ENCODE assay signal across 35 cellular contexts in genomic region chr15:79047676-79048439, GRCh38. TPM values are rescaled to one million over a fixed set of nuclear protein-coding genes. Genes with fewer than 3 reads are reported as not detected.
"Had no signal": no experiment of that assay in that cellular context is flagged by ENCODE, and none has a peak within 500 bp of the region (broad histone marks: within the 10 kb centered on the region; RNA-seq: fewer than 3 reads in every experiment).

No MANE protein-coding gene starts in this region.

- H3K4me1 Mint-ChIP-seq: activated B cell treated with CpG ODN at 0.5 μM for 24 hours; activated naive CD8-positive, alpha-beta T cell treated with anti-CD3 and anti-CD28 coated beads for 36 hours had no signal

- H3K36me3 ChIP-seq: breast epithelium had no signal

- H3K27me3 ChIP-seq: body of pancreas, breast epithelium had no signal

- H2AFZ ChIP-seq: PC-9 had no signal

- H3K4me3 ChIP-seq: body of pancreas, breast epithelium, K562, PC-9 had no signal

- H3K27ac Mint-ChIP-seq: activated B cell treated with CpG ODN at 0.5 μM for 24 hours; activated CD4-positive, alpha-beta memory T cell treated with anti-CD3 and anti-CD28 coated beads for 36 hours; activated naive CD8-positive, alpha-beta T cell treated with anti-CD3 and anti-CD28 coated beads for 36 hours; activated T-helper 1 cell treated with anti-CD3 and anti-CD28 coated beads, Interleukin-12 subunit alpha, Interleukin-12 subunit beta, Interleukin-2, Interleukin-4 antibody, amounts not matched to agents 30 ng/mL and 10 ng/mL and 1 ng/mL, durations not matched to agents 14 hours and 24 hours and 36 hours had no signal

- H3K9me3 Mint-ChIP-seq: activated T-helper 1 cell treated with anti-CD3 and anti-CD28 coated beads, Interleukin-12 subunit alpha, Interleukin-12 subunit beta, Interleukin-2, Interleukin-4 antibody, amounts not matched to agents 30 ng/mL and 10 ng/mL and 1 ng/mL, durations not matched to agents 14 hours and 24 hours and 36 hours had no signal

- H3K36me3 Mint-ChIP-seq: activated naive CD8-positive, alpha-beta T cell treated with anti-CD3 and anti-CD28 coated beads for 36 hours had no signal

- DNase-seq: activated B cell treated with CpG ODN at 0.5 μM for 24 hours; activated CD4-positive, alpha-beta memory T cell treated with anti-CD3 and anti-CD28 coated beads for 36 hours; activated CD4-positive, alpha-beta T cell treated with anti-CD3 and anti-CD28 coated beads for 4 hours; activated CD4-positive, alpha-beta T cell treated with anti-CD3 and anti-CD28 coated beads, Interleukin-2, amount 50 U/mL, for 1 hour; activated CD4-positive, CD25-positive, alpha-beta regulatory T cell treated with anti-CD3 and anti-CD28 coated beads, Interleukin-2, amount 50 U/mL, for 72 hours; activated CD8-positive, alpha-beta memory T cell treated with anti-CD3 and anti-CD28 coated beads, Interleukin-2, amount 50 U/mL, for 4 hours; activated gamma-delta T cell treated with Interleukin-2 at 50 U/mL for 16 hours; activated naive CD4-positive, alpha-beta T cell treated with anti-CD3 and anti-CD28 coated beads, Interleukin-2, amount 50 U/mL, for 16 hours; activated naive CD8-positive, alpha-beta T cell treated with anti-CD3 and anti-CD28 coated beads for 36 hours; activated T-cell treated with anti-CD3 and anti-CD28 coated beads for 4 hours; activated T-cell treated with anti-CD3 and anti-CD28 coated beads, Interleukin-2, amount 50 U/mL, for 4 hours; body of pancreas; caudate nucleus; cerebellar nuclear complex; NCI-H1105; NCI-H1417 treated with DMSO at 0.1 percent for 48 hours; NCI-H187 treated with DMSO at 0.1 percent for 48 hours; NCI-H2081; NCI-H2171 treated with DMSO at 0.1 percent for 48 hours; NCI-H2227 treated with DMSO at 0.1 percent for 48 hours; NCI-H446; NCI-H510A treated with DMSO at 0.1 percent for 48 hours; NCI-H69; NCI-H82; PC-9; Right ventricle myocardium superior; SW 1271; T-helper 1 cell; T-helper 2 cell; T-helper 9 cell had no signal

- H3K4me1 ChIP-seq: body of pancreas, breast epithelium had no signal

- FAIRE-seq: astrocyte, K562 had no signal

- H3K4me2 ChIP-seq: PC-9 had no signal

- H3K4me3 Mint-ChIP-seq: activated B cell treated with CpG ODN at 0.5 μM for 24 hours; activated CD4-positive, alpha-beta memory T cell treated with anti-CD3 and anti-CD28 coated beads for 36 hours; activated naive CD8-positive, alpha-beta T cell treated with anti-CD3 and anti-CD28 coated beads for 36 hours; activated T-cell treated with anti-CD3 and anti-CD28 coated beads, Interleukin-2, amount 50 U/mL, for 4 hours; activated T-helper 1 cell treated with anti-CD3 and anti-CD28 coated beads, Interleukin-12 subunit alpha, Interleukin-12 subunit beta, Interleukin-2, Interleukin-4 antibody, amounts not matched to agents 30 ng/mL and 10 ng/mL and 1 ng/mL, durations not matched to agents 14 hours and 24 hours and 36 hours had no signal

- H3K27ac ChIP-seq: body of pancreas, breast epithelium, PC-9, VCaP had no signal

RNA-seq across cellular contexts. Expression of gene RASGRF1, which starts 42.7 kb away (rescaled TPM):
- total RNA-seq: activated naive CD8-positive, alpha-beta T cell treated with anti-CD3 and anti-CD28 coated beads for 36 hours; activated T-helper 1 cell treated with anti-CD3 and anti-CD28 coated beads, Interleukin-12 subunit alpha, Interleukin-12 subunit beta, Interleukin-2, Interleukin-4 antibody, amounts not matched to agents 30 ng/mL and 10 ng/mL and 1 ng/mL, durations not matched to agents 14 hours and 24 hours and 36 hours; Right ventricle myocardium superior had no signal
